ENCODE assay signal across 20 cellular contexts in the genomic region with DNA sequence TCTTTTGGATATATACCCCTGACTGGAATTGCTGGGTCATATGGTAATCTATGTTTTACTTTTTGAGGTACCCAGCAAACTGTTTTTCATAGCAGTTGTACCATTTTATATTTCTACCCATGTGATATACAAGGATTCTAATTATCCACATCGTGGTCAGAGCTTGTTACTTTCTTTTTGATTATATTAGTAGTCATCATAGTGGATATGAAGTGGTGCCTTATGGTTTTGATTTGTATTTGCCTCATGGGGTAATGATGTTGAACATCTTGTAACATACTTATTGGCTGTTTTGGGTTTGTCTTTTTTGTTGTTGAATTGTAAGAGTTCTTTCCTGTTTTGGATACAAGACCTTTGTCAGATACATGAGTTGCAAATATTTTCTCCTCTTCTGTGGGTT. TPM values are rescaled to one million over a fixed set of nuclear protein-coding genes. Genes with fewer than 3 reads are reported as not detected.
DNase-seq lines count a peak whose midpoint lies in the region; ATAC-seq lines count a peak whose summit lies in the region.
"Had no signal": no experiment of that assay in that cellular context is flagged by ENCODE, and none has a peak within 500 bp of the region (broad histone marks: within the 10 kb centered on the region; RNA-seq: fewer than 3 reads in every experiment).

No MANE protein-coding gene starts in this region.

- no peak overlapping the region for H3K4me3 Mint-ChIP-seq in activated T-cell treated with anti-CD3 and anti-CD28 coated beads, Interleukin-2, amount 50 U/mL, for 4 hours
- no peak overlapping the region for H3K4me3 Mint-ChIP-seq in activated T-helper 17 cell treated with anti-CD3 and anti-CD28 coated beads, Interleukin-2, amount 50 U/mL, for 72 hours
- H3K4me3 Mint-ChIP-seq in stimulated activated naive CD8-positive, alpha-beta T cell treated with anti-CD3 and anti-CD28 coated beads, Interleukin-15, amount 100 ng/mL, for 72 hours, result no peak overlapping the region
- H3K4me3 Mint-ChIP-seq: CD4-positive, alpha-beta memory T cell had no signal

- intact Hi-C loops in left colon (cut with DNase I, micrococcal nuclease), result no loop called here

- peaks cover 27% of the 10 kb centered on the region for H3K4me1 Mint-ChIP-seq in activated T-cell treated with anti-CD3 and anti-CD28 coated beads, Interleukin-2, amount 50 U/mL, for 4 hours (ENCODE audit: low read depth)
- H3K4me1 Mint-ChIP-seq in activated T-helper 17 cell treated with anti-CD3 and anti-CD28 coated beads, Interleukin-2, amount 50 U/mL, for 72 hours, result peaks cover 15% of the 10 kb centered on the region
- H3K4me1 Mint-ChIP-seq in stimulated activated naive CD8-positive, alpha-beta T cell treated with anti-CD3 and anti-CD28 coated beads, Interleukin-15, amount 100 ng/mL, for 72 hours, result peaks cover 26% of the 10 kb centered on the region

- H3K27me3 Mint-ChIP-seq in activated T-cell treated with anti-CD3 and anti-CD28 coated beads, Interleukin-2, amount 50 U/mL, for 4 hours (ENCODE audit: low read depth), result no peaks in the 10 kb centered on the region
- no peaks in the 10 kb centered on the region for H3K27me3 Mint-ChIP-seq in activated T-helper 17 cell treated with anti-CD3 and anti-CD28 coated beads, Interleukin-2, amount 50 U/mL, for 72 hours
- H3K27me3 Mint-ChIP-seq in stimulated activated naive CD8-positive, alpha-beta T cell treated with anti-CD3 and anti-CD28 coated beads, Interleukin-15, amount 100 ng/mL, for 72 hours, result no peaks in the 10 kb centered on the region
- H3K27me3 Mint-ChIP-seq: CD4-positive, alpha-beta memory T cell had no signal

- H3K27ac Mint-ChIP-seq in activated T-helper 17 cell treated with anti-CD3 and anti-CD28 coated beads, Interleukin-2, amount 50 U/mL, for 72 hours, result no peak overlapping the region
- no peak overlapping the region for H3K27ac Mint-ChIP-seq in stimulated activated naive CD8-positive, alpha-beta T cell treated with anti-CD3 and anti-CD28 coated beads, Interleukin-15, amount 100 ng/mL, for 72 hours

- H3K36me3 Mint-ChIP-seq in activated T-cell treated with anti-CD3 and anti-CD28 coated beads, Interleukin-2, amount 50 U/mL, for 4 hours (ENCODE audit: insufficient read depth), result peaks cover 5% of the 10 kb centered on the region
- no peaks in the 10 kb centered on the region for H3K36me3 Mint-ChIP-seq in activated T-helper 17 cell treated with anti-CD3 and anti-CD28 coated beads, Interleukin-2, amount 50 U/mL, for 72 hours (ENCODE audit: low read depth)

- H3K9me3 Mint-ChIP-seq in activated T-cell treated with anti-CD3 and anti-CD28 coated beads, Interleukin-2, amount 50 U/mL, for 4 hours, result peaks cover 7% of the 10 kb centered on the region
- H3K9me3 Mint-ChIP-seq in activated T-helper 17 cell treated with anti-CD3 and anti-CD28 coated beads, Interleukin-2, amount 50 U/mL, for 72 hours, result no peaks in the 10 kb centered on the region
- peaks cover 0 to 22% of the 10 kb centered on the region in 2 donors for H3K9me3 Mint-ChIP-seq in stimulated activated naive CD8-positive, alpha-beta T cell treated with anti-CD3 and anti-CD28 coated beads, Interleukin-15, amount 100 ng/mL, for 72 hours

- ATAC-seq in activated T-cell treated with anti-CD3 and anti-CD28 coated beads, Interleukin-2, amount 50 U/mL, for 4 hours, result peak; percentile 14 to 32
- ATAC-seq in activated T-helper 17 cell treated with anti-CD3 and anti-CD28 coated beads, Interleukin-2, amount 50 U/mL, for 72 hours (replicated peaks), result peak; percentile 62
- ATAC-seq in stimulated activated naive CD8-positive, alpha-beta T cell treated with anti-CD3 and anti-CD28 coated beads, Interleukin-15, amount 100 ng/mL, for 72 hours, result peak; percentile 78
- no peak for ATAC-seq in left colon
- ATAC-seq: HCT116 had no signal

- no peak for DNase-seq in activated T-cell treated with anti-CD3 and anti-CD28 coated beads, Interleukin-2, amount 50 U/mL, for 4 hours
- DNase-seq in activated T-cell treated with anti-CD3 and anti-CD28 coated beads, Interleukin-2, amount 50 U/mL, for 48 hours, result no peak
- DNase-seq in fibroblast of peridontal ligament (ENCODE audit: extremely low read depth) (peak; percentile 54), left colon (no peak), cortex of kidney (lab: John Stamatoyannopoulos, UW) (no peak)
- DNase-seq in stimulated activated naive CD8-positive, alpha-beta T cell treated with anti-CD3 and anti-CD28 coated beads, Interleukin-15, amount 100 ng/mL, for 72 hours, result no peak
- DNase-seq: C1 segment of cervical spinal cord; CD4-positive, alpha-beta memory T cell; COR-L47; DMS53; IMR-90; KG1; MG63; NCI-H2029; NCI-H446; NCI-H526 treated with DMSO at 0.1 percent for 48 hours; Right ventricle myocardium superior; RPMI8226 had no signal

RNA-seq across cellular contexts. Expression of a gene that starts 51.7 kb away (rescaled TPM):
- total RNA-seq in activated T-cell treated with anti-CD3 and anti-CD28 coated beads, Interleukin-2, amount 50 U/mL, for 4 hours, result 10 to 100 TPM; 31.5 to 34.5 (median 33.7) TPM
- total RNA-seq in activated T-helper 17 cell treated with anti-CD3 and anti-CD28 coated beads, Interleukin-2, amount 50 U/mL, for 72 hours, result 10 to 100 TPM; 36.4 to 41.7 TPM
- 10 to 100 TPM; 43.1 to 50.9 TPM for total RNA-seq in left colon
